9 cellular contexts compared by ENCODE assay signal in the genomic region with DNA sequence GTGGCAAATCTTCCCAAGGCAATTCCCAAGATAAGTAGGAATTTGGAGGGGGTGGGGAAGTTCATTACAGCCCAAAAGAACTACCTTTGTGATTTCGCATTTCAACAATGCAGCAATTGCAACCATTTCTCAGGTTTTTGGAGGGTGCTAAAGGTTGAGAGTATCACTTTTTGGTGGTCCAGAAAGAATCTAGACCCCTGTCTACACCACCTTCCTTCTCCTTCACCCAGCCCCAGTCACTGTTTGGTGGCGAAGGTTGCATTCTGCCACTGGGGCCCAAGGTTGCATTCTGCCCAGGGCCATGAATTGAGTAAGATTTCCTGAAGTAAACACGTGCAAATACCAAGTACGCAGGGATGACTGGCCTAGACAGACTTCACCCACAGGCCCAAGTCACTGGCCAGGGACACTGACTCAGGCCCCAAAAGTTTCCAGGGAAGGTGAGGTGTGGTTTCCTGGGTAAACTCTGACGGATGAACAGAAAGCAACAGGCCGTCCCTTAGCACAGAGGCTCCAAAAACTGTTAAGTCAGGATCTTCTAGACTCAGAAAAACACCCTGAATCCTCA. TPM values are rescaled to one million over a fixed set of nuclear protein-coding genes. Genes with fewer than 3 reads are reported as not detected.
DNase-seq lines count a peak whose midpoint lies in the region; TF ChIP-seq lines count a peak whose summit lies in the region.
"Had no signal": no experiment of that assay in that cellular context is flagged by ENCODE, and none has a peak within 500 bp of the region (broad histone marks: within the 10 kb centered on the region; RNA-seq: fewer than 3 reads in every experiment).

No MANE protein-coding gene starts in this region.

- H3K4me1 Mint-ChIP-seq in activated naive CD4-positive, alpha-beta T cell treated with anti-CD3 and anti-CD28 coated beads for 36 hours (ENCODE audit: low read depth) = peaks cover 6% of the 10 kb centered on the region

- H2BK120ac ChIP-seq in mesenchymal stem cell (ENCODE audit: low read depth, low read length) = no peak overlapping the region

- no peaks in the 10 kb centered on the region for H3K36me3 Mint-ChIP-seq in activated naive CD4-positive, alpha-beta T cell treated with anti-CD3 and anti-CD28 coated beads for 36 hours (ENCODE audit: low read depth)

- peak overlapping the region in 1 of 2 experiments; percentile 24 for H2BK12ac ChIP-seq in mesenchymal stem cell (ENCODE audit: low read length in 2 of 2)

- H3K4me1 ChIP-seq in mesenchymal stem cell (ENCODE audit: control insufficient read depth, insufficient read depth, low read depth, low read length) = peaks cover 12% of the 10 kb centered on the region

- H3K9ac ChIP-seq in mesenchymal stem cell (ENCODE audit: low read length) = no peak overlapping the region

- H3K27me3 ChIP-seq in mesenchymal stem cell (ENCODE audit: control insufficient read depth in 1 of 2, insufficient read depth in 1 of 2, low read length in 2 of 2) = peaks cover 0 to 29% of the 10 kb centered on the region in 2 experiments

- intact Hi-C loops in activated naive CD4-positive, alpha-beta T cell treated with anti-CD3 and anti-CD28 coated beads for 36 hours (cut with micrococcal nuclease) = no loop called here
- intact Hi-C loops in head of caudate nucleus (cut with DNase I) = no loop called here

- TF ChIP-seq CTCF in astrocyte of the spinal cord (IDR thresholded peaks at IDR 0.05; ENCODE audit: low read depth, low read length) (no peak), GM10248 (IDR thresholded peaks at IDR 0.05; ENCODE audit: control extremely low read depth, extremely low read depth, low read depth, missing control alignments) (no peak)

- 24% methylated on average over 5 of the region's 6 CpGs for WGBS in mesenchymal stem cell

- DNase-seq in AG20443 (ENCODE audit: low spot score) (peak; percentile 87), LHCN-M2 (ENCODE audit: low read depth) (peak; percentile 90), astrocyte of the spinal cord (ENCODE audit: low read depth, low spot score) (peak; percentile 82), mesenchymal stem cell (peak; percentile 91), GM10248 (ENCODE audit: extremely low spot score) (no peak), HuH-7.5 (ENCODE audit: low spot score) (no peak), head of caudate nucleus (no peak)
- DNase-seq in activated naive CD4-positive, alpha-beta T cell treated with anti-CD3 and anti-CD28 coated beads for 36 hours = no peak
- DNase-seq: midbrain had no signal

- H3K36me3 ChIP-seq in mesenchymal stem cell (ENCODE audit: control insufficient read depth in 1 of 2, insufficient read depth in 2 of 2, low read depth in 1 of 2, low read length in 2 of 2) = no peaks in the 10 kb centered on the region

- POLR2A ChIA-PET in GM10248 (lab: Yijun Ruan, JAX) = no interaction called here

- H3K27ac Mint-ChIP-seq in activated naive CD4-positive, alpha-beta T cell treated with anti-CD3 and anti-CD28 coated beads for 36 hours = no peak overlapping the region

- H3K18ac ChIP-seq in mesenchymal stem cell (ENCODE audit: low read depth in 1 of 2, low read length in 2 of 2) = peak overlapping the region in 1 of 2 experiments; percentile 18

- peak overlapping the region; percentile 17 for H2AK5ac ChIP-seq in mesenchymal stem cell (ENCODE audit: low read length, severe bottlenecking)

- H3K79me1 ChIP-seq in mesenchymal stem cell (replicated peaks; ENCODE audit: low read length, poor library complexity, severe bottlenecking) = no peaks in the 10 kb centered on the region

- H3K14ac ChIP-seq in mesenchymal stem cell (ENCODE audit: low read length in 2 of 2) = no peak overlapping the region

- in situ Hi-C loops in astrocyte of the spinal cord (cut with HindIII; ENCODE audit: low sequenced_read_pairs) = no loop called here

- H3K27ac ChIP-seq in mesenchymal stem cell (ENCODE audit: low read length, poor library complexity, severe bottlenecking) = peak overlapping the region; percentile 57

- H3K4ac ChIP-seq in mesenchymal stem cell (ENCODE audit: low read depth in 1 of 2, low read length in 2 of 2) = peak overlapping the region in 1 of 2 experiments; percentile 73

- peak overlapping the region; percentile 57 for H4K8ac ChIP-seq in mesenchymal stem cell (ENCODE audit: low read length)

- H3K23ac ChIP-seq in mesenchymal stem cell (ENCODE audit: low read length in 2 of 2) = no peak overlapping the region

- no peaks in the 10 kb centered on the region for H3K27me3 Mint-ChIP-seq in activated naive CD4-positive, alpha-beta T cell treated with anti-CD3 and anti-CD28 coated beads for 36 hours (ENCODE audit: low read depth)

- H3K9me3 ChIP-seq in mesenchymal stem cell (ENCODE audit: control insufficient read depth, low read length) = no peaks in the 10 kb centered on the region

- no peak overlapping the region for H3K4me2 ChIP-seq in mesenchymal stem cell (ENCODE audit: low read length, poor library complexity, severe bottlenecking)

- no peak overlapping the region for H2BK15ac ChIP-seq in mesenchymal stem cell (ENCODE audit: low read depth, poor library complexity, severe bottlenecking)

- peak overlapping the region; percentile 36 for H2AFZ ChIP-seq in mesenchymal stem cell (ENCODE audit: low read depth, low read length)

- no peak overlapping the region for H3K4me3 Mint-ChIP-seq in activated naive CD4-positive, alpha-beta T cell treated with anti-CD3 and anti-CD28 coated beads for 36 hours

- no peak overlapping the region for H2BK5ac ChIP-seq in mesenchymal stem cell (ENCODE audit: low read depth, low read length, poor library complexity, severe bottlenecking)

- no peaks in the 10 kb centered on the region for H3K9me3 Mint-ChIP-seq in activated naive CD4-positive, alpha-beta T cell treated with anti-CD3 and anti-CD28 coated beads for 36 hours

- H3K4me3 ChIP-seq in astrocyte of the spinal cord (ENCODE audit: low read depth, low read length) (no peak overlapping the region), mesenchymal stem cell (ENCODE audit: insufficient read depth in 1 of 2, low read depth in 1 of 2, low read length in 2 of 2) (no peak overlapping the region)

- CTCF ChIA-PET in activated naive CD4-positive, alpha-beta T cell treated with anti-CD3 and anti-CD28 coated beads for 36 hours (lab: Charles Lee) = interaction anchor here (0.6 to 0.9 kb wide), 2 partner anchors 17 to 24 kb away, joined by 3 to 5 read pairs; no protein-coding TSS in a partner anchor
- CTCF ChIA-PET in GM10248 (lab: Yijun Ruan, JAX) = interaction anchor here (1.0 to 1.3 kb wide), 4 partner anchors 11 to 320 kb away, joined by 3 to 8 read pairs (median 3); no protein-coding TSS in a partner anchor

- no peak overlapping the region for H4K91ac ChIP-seq in mesenchymal stem cell (ENCODE audit: low read length)

RNA-seq across cellular contexts. Expression of a gene that starts 5.7 kb away (rescaled TPM):
- total RNA-seq in LHCN-M2 (2014; rRNA removed) = 0.58 and 1.1 TPM in 2 replicates
- 0.83 TPM for polyA plus RNA-seq in LHCN-M2 (2012)
- polyA plus RNA-seq in mesenchymal stem cell (2013, experiment 1 of 2) = 0.01 TPM
- polyA plus RNA-seq in mesenchymal stem cell (2013, experiment 2 of 2) = 0.03 TPM
- total RNA-seq in activated naive CD4-positive, alpha-beta T cell treated with anti-CD3 and anti-CD28 coated beads for 36 hours = not detected

RNA-seq across cellular contexts. Expression of a gene that starts 21.7 kb away (rescaled TPM):
- 36.2 and 36.3 TPM in 2 replicates for total RNA-seq in LHCN-M2 (2014; rRNA removed)
- 8.1 TPM for polyA plus RNA-seq in LHCN-M2 (2012)
- polyA plus RNA-seq in mesenchymal stem cell (2013, experiment 1 of 2) = 11.6 TPM
- 11.9 TPM for polyA plus RNA-seq in mesenchymal stem cell (2013, experiment 2 of 2)
- total RNA-seq in activated naive CD4-positive, alpha-beta T cell treated with anti-CD3 and anti-CD28 coated beads for 36 hours = 1 to 10 TPM; 3.5 to 3.7 TPM

Comparison
In these comparisons a context has a peak if more than half of its experiments do, and no peak if none do; other contexts are left out.
1. DNase-seq: peak in AG20443 (single experiment), LHCN-M2 (single experiment), astrocyte of the spinal cord (single experiment) and mesenchymal stem cell (single experiment); none in activated naive CD4-positive, alpha-beta T cell treated with anti-CD3 and anti-CD28 coated beads for 36 hours (single experiment), GM10248 (single experiment), HuH-7.5 (single experiment) and head of caudate nucleus (0 of 42).